ENCODE assay signal across 8 cellular contexts in the genomic region with DNA sequence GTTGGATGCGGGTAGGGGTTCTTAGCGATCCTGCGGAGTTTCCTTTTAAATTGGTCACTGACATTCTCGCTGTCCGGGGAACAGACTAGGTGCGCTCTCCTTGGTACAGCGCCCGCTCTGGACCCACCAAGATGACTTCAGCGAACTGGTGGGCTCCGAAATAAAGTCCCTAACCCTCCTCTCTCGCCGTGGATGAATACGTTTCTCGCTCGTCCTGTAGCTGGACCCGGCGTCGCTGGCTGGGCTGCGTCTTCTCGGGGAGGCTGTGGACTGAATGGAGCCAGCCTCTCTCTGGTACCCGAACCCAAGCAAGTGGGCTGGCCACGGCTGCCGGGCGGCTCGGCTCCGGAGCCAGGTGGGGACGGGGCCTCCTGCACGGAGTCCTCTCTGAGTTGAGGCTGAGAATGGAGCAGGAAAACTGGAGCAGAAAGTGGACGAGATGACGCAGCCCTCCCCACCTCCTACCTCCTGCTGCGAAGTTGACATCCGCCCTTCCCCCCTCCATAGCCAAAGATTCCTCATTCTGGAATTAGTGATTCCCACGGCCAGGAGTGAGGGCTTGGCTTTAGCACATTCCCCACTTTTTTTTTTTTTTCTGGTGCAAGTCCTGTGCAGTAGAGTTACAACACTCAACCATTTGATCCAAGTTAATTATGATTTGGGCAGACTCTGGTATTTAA. TPM values are rescaled to one million over a fixed set of nuclear protein-coding genes. Genes with fewer than 3 reads are reported as not detected.
DNase-seq lines count a peak whose midpoint lies in the region; ATAC-seq and TF ChIP-seq lines count a peak whose summit lies in the region.

No MANE protein-coding gene starts in this region.

- peak overlapping the region; percentile 96 for H3K4me3 ChIP-seq in GM23338
- H3K4me3 ChIP-seq in skeletal muscle cell (ENCODE audit: low read depth, low read length): peak overlapping the region; percentile 80

- H3K36me3 Mint-ChIP-seq in GM23338 (ENCODE audit: low read depth) (no peaks in the 10 kb centered on the region), T-cell (no peaks in the 10 kb centered on the region)

- no peaks in the 10 kb centered on the region for H3K9me2 ChIP-seq in GM23338 (ENCODE audit: insufficient read depth)

- H3K27me3 ChIP-seq in GM23338 (ENCODE audit: insufficient read depth): peaks cover 52% of the 10 kb centered on the region

- DNase-seq in GM23338 (ENCODE audit: low spot score): peak; percentile 79
- DNase-seq in T-cell: peak in 1 of 34 experiments; percentile 21
- peak; percentile 95 for DNase-seq in hepatic stellate cell (ENCODE audit: low spot score)
- peak; percentile 77 for DNase-seq in skeletal muscle cell (ENCODE audit: low read depth)
- DNase-seq in NAMALWA (ENCODE audit: low spot score): no peak
- no peak for DNase-seq in NCI-H2029 (lab: John Stamatoyannopoulos, UW)

- H3K4me2 ChIP-seq in GM23338: peak overlapping the region; percentile 99

- POLR2A ChIA-PET in T-cell (lab: Charles Lee): no interaction called here

- H3K4me1 Mint-ChIP-seq in GM23338 (peaks cover 65% of the 10 kb centered on the region), T-cell (peaks cover 11 to 37% (median 22%) of the 10 kb centered on the region in 3 donors)

- ATAC-seq in GM23338: no peak
- ATAC-seq in T-cell (replicated peaks in 1 of 4): no peak
- ATAC-seq in GM21360 (IDR thresholded peaks at IDR 0.05; ENCODE audit: unreplicated experiment): no peak
- no peak for ATAC-seq in GM19328 (IDR thresholded peaks at IDR 0.05; ENCODE audit: unreplicated experiment)

- H3K27me3 Mint-ChIP-seq in GM23338 (ENCODE audit: insufficient read depth, low read depth, poor library complexity) (peaks cover 43% of the 10 kb centered on the region), T-cell (peaks cover 49 to 76% of the 10 kb centered on the region in 2 donors)

- TF ChIP-seq CTCF in GM23338 (conservative IDR thresholded peaks at IDR 0.05; ENCODE audit: low read depth in 2 of 2): no peak

- H3K4me1 ChIP-seq in GM23338 (ENCODE audit: insufficient read depth): peaks cover 63% of the 10 kb centered on the region

- H3K4me3 Mint-ChIP-seq in GM23338 (peak overlapping the region; percentile 89), T-cell (peak overlapping the region in 2 of 3 donors; percentile 39 to 78)

- H3K9me3 Mint-ChIP-seq in GM23338: no peaks in the 10 kb centered on the region
- H3K9me3 Mint-ChIP-seq in T-cell: no peaks in the 10 kb centered on the region

- no peaks in the 10 kb centered on the region for H3K36me3 ChIP-seq in GM23338 (ENCODE audit: insufficient read depth)

- H2AFZ ChIP-seq in GM23338: no peak overlapping the region

- H3K27ac ChIP-seq in GM23338 (ENCODE audit: low read depth): no peak overlapping the region

- CTCF ChIA-PET in T-cell (lab: Charles Lee): no interaction called here

- H3K27ac Mint-ChIP-seq in GM23338 (no peak overlapping the region), T-cell (peak overlapping the region in 1 of 2 donors; percentile 60)

- H3F3A ChIP-seq in GM23338 (replicated peaks; ENCODE audit: low read depth): peaks cover 12% of the 10 kb centered on the region; the same call in 1 of the 2 replicates

- peaks cover 47% of the 10 kb centered on the region for H3K79me2 ChIP-seq in GM23338 (replicated peaks; ENCODE audit: insufficient read depth)

- H4K20me1 ChIP-seq in GM23338 (replicated peaks; ENCODE audit: insufficient read depth): peaks cover 2% of the 10 kb centered on the region; the same call in 1 of the 2 replicates

TF ChIP-seq in GM23338, 12 proteins besides CTCF, POLR2A, EP300 and RAD21:
- TF ChIP-seq JUNB (IDR thresholded peaks at IDR 0.05; ENCODE audit: unreplicated experiment): no peak
- TF ChIP-seq POLR2AphosphoS5 (IDR thresholded peaks at IDR 0.05; ENCODE audit: low read depth): no peak
- TF ChIP-seq CREB1 (CRISPR knock-in tag; IDR thresholded peaks at IDR 0.05; ENCODE audit: low read depth): peak; percentile 54

RNA-seq across cellular contexts. Expression of gene UNC5B, which starts 1.5 kb away (rescaled TPM):
- 25.2 and 31.2 TPM in 2 replicates for total RNA-seq in GM23338 (2014; rRNA removed; shearing (Covaris generic))
- polyA plus RNA-seq in GM23338 (2016; fragmentation: Nextera tagmentation; extraction: Ambion mirVana): 8.0 and 8.7 TPM in 2 replicates
- under 1 TPM in 4 of 5 donors, not detected in 1; 0.08 to 0.19 (median 0.12) TPM for total RNA-seq in T-cell

Comparison
In these comparisons a context has a peak if more than half of its experiments do, and no peak if none do; other contexts are left out.
1. DNase-seq: peak in GM23338 (single experiment), hepatic stellate cell (single experiment) and skeletal muscle cell (single experiment); none in NAMALWA (single experiment) and NCI-H2029 (single experiment).
2. RNA of gene UNC5B, which starts 1.5 kb away (total RNA-seq): 25.2 to 31.2 TPM in GM23338; 0.08 to 0.19 TPM in T-cell; every median in the first group is over 10 times any median in the second.